1 cellular context compared by ENCODE assay signal in the genomic region with DNA sequence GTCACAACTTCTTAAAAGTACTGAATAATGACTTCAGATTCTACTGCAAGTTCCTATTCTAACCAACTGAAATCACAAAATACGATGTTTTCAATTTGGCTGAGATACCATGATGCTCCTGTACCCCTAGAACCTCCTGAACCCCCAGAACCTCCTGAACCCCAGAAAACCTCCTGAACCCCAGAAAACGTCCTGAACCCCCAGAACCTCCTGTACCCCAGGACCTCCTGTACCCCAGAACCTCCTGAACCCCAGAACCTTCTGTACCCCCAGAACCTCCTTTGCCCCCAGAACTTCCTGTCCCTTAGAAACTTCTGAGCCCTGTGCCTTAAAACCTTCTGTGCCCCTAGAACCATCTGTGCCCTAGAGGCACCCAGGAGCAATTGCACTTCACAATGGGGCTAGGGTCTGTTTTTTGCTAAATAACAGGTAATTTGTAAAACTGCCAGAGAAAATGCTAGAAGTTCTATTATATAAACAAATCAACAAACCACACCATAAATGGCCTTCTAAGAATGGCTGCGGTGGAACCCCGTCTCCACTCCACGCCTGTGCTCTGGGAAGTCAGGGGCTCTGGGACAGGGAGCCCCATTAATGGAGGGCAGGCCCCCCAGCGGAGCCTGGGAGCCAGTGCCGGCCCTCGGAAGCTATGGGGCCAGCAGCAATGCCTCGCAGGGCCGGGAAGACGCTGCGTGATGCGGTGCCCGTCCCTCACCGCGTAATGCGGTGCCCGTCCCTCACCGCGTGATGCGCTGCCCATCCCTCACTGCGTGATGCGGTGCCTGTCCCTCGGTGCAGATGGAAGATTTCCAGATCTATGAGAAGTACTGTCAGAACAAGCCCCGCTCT.
TF ChIP-seq lines count a peak whose summit lies in the region.

No MANE protein-coding gene starts in this region.

TF ChIP-seq in HCT116, 20 proteins besides CTCF, POLR2A, EP300 and RAD21 (continued from another document):
- TF ChIP-seq, protein P1, sequence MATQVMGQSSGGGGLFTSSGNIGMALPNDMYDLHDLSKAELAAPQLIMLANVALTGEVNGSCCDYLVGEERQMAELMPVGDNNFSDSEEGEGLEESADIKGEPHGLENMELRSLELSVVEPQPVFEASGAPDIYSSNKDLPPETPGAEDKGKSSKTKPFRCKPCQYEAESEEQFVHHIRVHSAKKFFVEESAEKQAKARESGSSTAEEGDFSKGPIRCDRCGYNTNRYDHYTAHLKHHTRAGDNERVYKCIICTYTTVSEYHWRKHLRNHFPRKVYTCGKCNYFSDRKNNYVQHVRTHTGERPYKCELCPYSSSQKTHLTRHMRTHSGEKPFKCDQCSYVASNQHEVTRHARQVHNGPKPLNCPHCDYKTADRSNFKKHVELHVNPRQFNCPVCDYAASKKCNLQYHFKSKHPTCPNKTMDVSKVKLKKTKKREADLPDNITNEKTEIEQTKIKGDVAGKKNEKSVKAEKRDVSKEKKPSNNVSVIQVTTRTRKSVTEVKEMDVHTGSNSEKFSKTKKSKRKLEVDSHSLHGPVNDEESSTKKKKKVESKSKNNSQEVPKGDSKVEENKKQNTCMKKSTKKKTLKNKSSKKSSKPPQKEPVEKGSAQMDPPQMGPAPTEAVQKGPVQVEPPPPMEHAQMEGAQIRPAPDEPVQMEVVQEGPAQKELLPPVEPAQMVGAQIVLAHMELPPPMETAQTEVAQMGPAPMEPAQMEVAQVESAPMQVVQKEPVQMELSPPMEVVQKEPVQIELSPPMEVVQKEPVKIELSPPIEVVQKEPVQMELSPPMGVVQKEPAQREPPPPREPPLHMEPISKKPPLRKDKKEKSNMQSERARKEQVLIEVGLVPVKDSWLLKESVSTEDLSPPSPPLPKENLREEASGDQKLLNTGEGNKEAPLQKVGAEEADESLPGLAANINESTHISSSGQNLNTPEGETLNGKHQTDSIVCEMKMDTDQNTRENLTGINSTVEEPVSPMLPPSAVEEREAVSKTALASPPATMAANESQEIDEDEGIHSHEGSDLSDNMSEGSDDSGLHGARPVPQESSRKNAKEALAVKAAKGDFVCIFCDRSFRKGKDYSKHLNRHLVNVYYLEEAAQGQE (IDR thresholded peaks at IDR 0.05; ENCODE audit: low read depth), result no peak
- TF ChIP-seq EZH2phosphoT487 (IDR thresholded peaks at IDR 0.05; ENCODE audit: borderline replicate concordance) (no peak), FOSL1 (IDR thresholded peaks at IDR 0.05; ENCODE audit: low read depth) (no peak), POLR2AphosphoS5 (IDR thresholded peaks at IDR 0.05; ENCODE audit: low read depth, low read length) (no peak), ZNF274 (IDR thresholded peaks at IDR 0.05; ENCODE audit: low read depth, low read length) (no peak), MAX (IDR thresholded peaks at IDR 0.05) (no peak), CEBPB (IDR thresholded peaks at IDR 0.05; ENCODE audit: low read depth) (no peak)
- TF ChIP-seq, protein P2, sequence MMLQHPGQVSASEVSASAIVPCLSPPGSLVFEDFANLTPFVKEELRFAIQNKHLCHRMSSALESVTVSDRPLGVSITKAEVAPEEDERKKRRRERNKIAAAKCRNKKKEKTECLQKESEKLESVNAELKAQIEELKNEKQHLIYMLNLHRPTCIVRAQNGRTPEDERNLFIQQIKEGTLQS (IDR thresholded peaks at IDR 0.05), result no peak
